Comparison of ENCODE assay signal across 1 cellular context in genomic region chr16:8861563-8862308, GRCh38.
TF ChIP-seq lines count a peak whose summit lies in the region.

No MANE protein-coding gene starts in this region.

TF ChIP-seq in H1, 55 proteins besides CTCF, POLR2A, EP300 and RAD21:
- TF ChIP-seq POLR2AphosphoS5 (IDR thresholded peaks at IDR 0.05; ENCODE audit: low read depth, low read length) (no peak), RXRA (IDR thresholded peaks at IDR 0.05; ENCODE audit: insufficient read depth, low read depth, low read length) (no peak), KDM4A (IDR thresholded peaks at IDR 0.05; ENCODE audit: low read depth, low read length, severe bottlenecking) (no peak), TEAD4 (IDR thresholded peaks at IDR 0.05; ENCODE audit: low read depth, low read length) (no peak), GABPA (IDR thresholded peaks at IDR 0.05; ENCODE audit: borderline replicate concordance, insufficient read depth, low read length) (no peak), TAF1 (IDR thresholded peaks at IDR 0.05; ENCODE audit: low read depth, low read length) (no peak), MAFK (IDR thresholded peaks at IDR 0.05; ENCODE audit: low read depth, low read length) (no peak), SAP30 (IDR thresholded peaks at IDR 0.05; ENCODE audit: insufficient read depth, insufficient replicate concordance, low read length) (no peak), GTF2F1 (IDR thresholded peaks at IDR 0.05; ENCODE audit: borderline replicate concordance, low read depth, low read length) (no peak), SP2 (IDR thresholded peaks at IDR 0.05; ENCODE audit: low read length) (no peak), BCL11A (IDR thresholded peaks at IDR 0.05; ENCODE audit: low read depth in 2 of 2, low read length in 2 of 2) (no peak), SP1 (IDR thresholded peaks at IDR 0.05; ENCODE audit: low read depth, low read length) (no peak), YY1 (IDR thresholded peaks at IDR 0.05; ENCODE audit: low read depth, low read length) (no peak), ASH2L (IDR thresholded peaks at IDR 0.05; ENCODE audit: low read length) (no peak), TAF7 (optimal IDR thresholded peaks at IDR 0.05; ENCODE audit: borderline replicate concordance, low read depth, low read length) (no peak), TBP (IDR thresholded peaks at IDR 0.05; ENCODE audit: low read depth, low read length) (no peak), NRF1 (IDR thresholded peaks at IDR 0.05; ENCODE audit: low read depth, low read length) (no peak), USF2 (IDR thresholded peaks at IDR 0.05; ENCODE audit: low read length) (no peak), EZH2 (IDR thresholded peaks at IDR 0.05; ENCODE audit: low read depth, low read length, severe bottlenecking) (no peak), JUND (IDR thresholded peaks at IDR 0.05; ENCODE audit: low read length) (no peak)
